Comparison of ENCODE assay signal across 20 cellular contexts in genomic region chr10:45468110-45468509, GRCh38.
"Had no signal": no experiment of that assay in that cellular context is flagged by ENCODE, and none has a peak within 500 bp of the region (broad histone marks: within the 10 kb centered on the region; RNA-seq: fewer than 3 reads in every experiment).

No MANE protein-coding gene starts in this region.

- H3K9me3 ChIP-seq: heart left ventricle, prostate gland, stomach, thoracic aorta, upper lobe of right lung had no signal

- H3K4me3 ChIP-seq: heart left ventricle, prostate gland, stomach, thoracic aorta, upper lobe of right lung had no signal

- H3K27ac ChIP-seq: epithelial cell of prostate, heart left ventricle, prostate gland, stomach, thoracic aorta, upper lobe of right lung had no signal

- H3K9me3 Mint-ChIP-seq: activated CD4-positive, alpha-beta T cell treated with anti-CD3 and anti-CD28 coated beads, Interleukin-2, amount 10 ng/mL, durations not matched to agents 24 days and 14 days; activated naive CD8-positive, alpha-beta T cell treated with anti-CD3 and anti-CD28 coated beads for 36 hours; brain; immature natural killer cell; nephron progenitor cell; WTC11 had no signal

- H3K36me3 Mint-ChIP-seq: activated naive CD8-positive, alpha-beta T cell treated with anti-CD3 and anti-CD28 coated beads for 36 hours; brain; immature natural killer cell; WTC11 had no signal

- H3K27me3 ChIP-seq: heart left ventricle, stomach, upper lobe of right lung had no signal

- DNase-seq: activated CD4-positive, alpha-beta T cell treated with anti-CD3 and anti-CD28 coated beads, Interleukin-2, amount 10 ng/mL, durations not matched to agents 24 days and 14 days; activated CD8-positive, alpha-beta memory T cell treated with anti-CD3 and anti-CD28 coated beads, Interleukin-2, amount 50 U/mL, for 4 hours; activated CD8-positive, alpha-beta T cell treated with anti-CD3 and anti-CD28 coated beads, Interleukin-2, amount 10 ng/mL, durations not matched to agents 7 days and 5 days; activated naive CD8-positive, alpha-beta T cell treated with anti-CD3 and anti-CD28 coated beads for 36 hours; amygdala; cerebellar nuclear complex; dermis blood vessel endothelial cell; heart left ventricle; immature natural killer cell; nephron progenitor cell; right cardiac atrium; small intestine; stimulated activated CD4-positive, alpha-beta T cell treated with anti-CD3 and anti-CD28 coated beads, Interleukin-4, amount 100 ng/mL, for 24 hours; stomach; upper lobe of right lung had no signal

- ATAC-seq: activated CD8-positive, alpha-beta T cell treated with anti-CD3 and anti-CD28 coated beads, Interleukin-2, amount 10 ng/mL, durations not matched to agents 7 days and 5 days; heart left ventricle; right cardiac atrium; upper lobe of right lung; WTC11 had no signal

- H3K36me3 ChIP-seq: prostate gland, thoracic aorta, upper lobe of right lung had no signal

- H3K4me3 Mint-ChIP-seq: activated CD4-positive, alpha-beta T cell treated with anti-CD3 and anti-CD28 coated beads, Interleukin-2, amount 10 ng/mL, durations not matched to agents 24 days and 14 days; activated CD8-positive, alpha-beta T cell treated with anti-CD3 and anti-CD28 coated beads, Interleukin-2, amount 10 ng/mL, durations not matched to agents 7 days and 5 days; activated naive CD8-positive, alpha-beta T cell treated with anti-CD3 and anti-CD28 coated beads for 36 hours; brain; immature natural killer cell; nephron progenitor cell; WTC11 had no signal

- H3K27ac Mint-ChIP-seq: activated CD4-positive, alpha-beta T cell treated with anti-CD3 and anti-CD28 coated beads, Interleukin-2, amount 10 ng/mL, durations not matched to agents 24 days and 14 days; activated CD8-positive, alpha-beta T cell treated with anti-CD3 and anti-CD28 coated beads, Interleukin-2, amount 10 ng/mL, durations not matched to agents 7 days and 5 days; activated naive CD8-positive, alpha-beta T cell treated with anti-CD3 and anti-CD28 coated beads for 36 hours; brain; nephron progenitor cell; WTC11 had no signal

- H3K27me3 Mint-ChIP-seq: activated CD4-positive, alpha-beta T cell treated with anti-CD3 and anti-CD28 coated beads, Interleukin-2, amount 10 ng/mL, durations not matched to agents 24 days and 14 days; activated naive CD8-positive, alpha-beta T cell treated with anti-CD3 and anti-CD28 coated beads for 36 hours had no signal
